ENCODE assay signal across 8 cellular contexts in the genomic region with DNA sequence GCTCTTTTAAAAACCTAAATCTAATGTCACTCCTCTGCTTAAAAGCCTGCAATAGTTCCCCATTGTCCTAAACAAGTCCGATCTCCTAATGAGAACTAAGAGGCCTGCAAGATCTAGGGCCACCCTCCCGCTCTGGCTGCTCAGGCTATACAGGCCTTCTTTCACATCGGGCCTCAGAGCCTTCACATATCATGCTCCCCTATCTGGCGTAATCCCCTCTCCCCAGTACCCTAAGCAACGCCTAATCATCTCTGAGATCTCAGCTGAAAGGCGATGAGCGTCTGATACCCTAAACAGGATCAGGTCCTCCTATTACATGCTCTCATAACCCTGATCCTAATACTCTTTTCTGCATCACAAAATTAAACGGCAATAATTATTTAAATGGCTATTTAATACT. TPM values are rescaled to one million over a fixed set of nuclear protein-coding genes. Genes with fewer than 3 reads are reported as not detected.
DNase-seq lines count a peak whose midpoint lies in the region; ATAC-seq and TF ChIP-seq lines count a peak whose summit lies in the region.

No MANE protein-coding gene starts in this region.

- no peaks in the 10 kb centered on the region for H3K27me3 Mint-ChIP-seq in T-helper 1 cell treated with Interleukin-12 subunit alpha and Interleukin-12 subunit beta and Interleukin-4 antibody, amounts not matched to agents 30 μg/mL and 1 μg/mL, for 36 hours (ENCODE audit: low read depth)
- H3K27me3 Mint-ChIP-seq in activated CD8-positive, alpha-beta T cell treated with anti-CD3 and anti-CD28 coated beads for 36 hours, result no peaks in the 10 kb centered on the region

- intact Hi-C loops in activated CD8-positive, alpha-beta T cell treated with anti-CD3 and anti-CD28 coated beads for 36 hours (cut with micrococcal nuclease), result no loop called here
- intact Hi-C loops in stomach (cut with DNase I; ENCODE audit: low total_unique reads), result no loop called here

- H3K9me3 ChIP-seq in iPS-15b (ENCODE audit: control insufficient read depth, insufficient read depth, low read length) (no peaks in the 10 kb centered on the region), stomach (no peaks in the 10 kb centered on the region)

- H3K4me3 ChIP-seq in iPS-15b (ENCODE audit: low read depth, low read length) (peak overlapping the region; percentile 96), stomach (peak overlapping the region; percentile 60 to 89 (median 76))

- TF ChIP-seq CTCF in activated CD8-positive, alpha-beta T cell treated with anti-CD3 and anti-CD28 coated beads for 36 hours (IDR thresholded peaks at IDR 0.05), result no peak
- no peak for TF ChIP-seq CTCF in stomach (IDR thresholded peaks at IDR 0.05)

- POLR2A ChIA-PET in activated CD8-positive, alpha-beta T cell treated with anti-CD3 and anti-CD28 coated beads for 36 hours (lab: Charles Lee), result no interaction called here

- no peak overlapping the region for H3K27ac Mint-ChIP-seq in T-helper 1 cell treated with Interleukin-12 subunit alpha and Interleukin-12 subunit beta and Interleukin-4 antibody, amounts not matched to agents 30 μg/mL and 1 μg/mL, for 36 hours
- no peak overlapping the region for H3K27ac Mint-ChIP-seq in activated CD8-positive, alpha-beta T cell treated with anti-CD3 and anti-CD28 coated beads for 36 hours

- peak overlapping the region; percentile 4 for H3K9ac ChIP-seq in iPS-15b (ENCODE audit: low read depth, low read length)

- WGBS in stomach, 5 donors, result 48 to 62% (median 57%) methylated on average over 8 of the region's 8 CpGs

- peak overlapping the region; percentile 91 for H3K4me3 Mint-ChIP-seq in T-helper 1 cell treated with Interleukin-12 subunit alpha and Interleukin-12 subunit beta and Interleukin-4 antibody, amounts not matched to agents 30 μg/mL and 1 μg/mL, for 36 hours
- peak overlapping the region; percentile 86 for H3K4me3 Mint-ChIP-seq in activated CD8-positive, alpha-beta T cell treated with anti-CD3 and anti-CD28 coated beads for 36 hours

- no peak for ATAC-seq in activated CD8-positive, alpha-beta T cell treated with anti-CD3 and anti-CD28 coated beads for 36 hours

- peak overlapping the region; percentile 34 to 98 (median 94) for H3K27ac ChIP-seq in stomach

- H3K4me1 ChIP-seq in iPS-15b (ENCODE audit: control insufficient read depth, insufficient read depth, low read length), result peaks cover 39% of the 10 kb centered on the region
- H3K4me1 ChIP-seq in stomach, result peaks cover 36 to 80% (median 63%) of the 10 kb centered on the region in 4 donors

- H3K27me3 ChIP-seq in iPS-15b (ENCODE audit: control insufficient read depth, insufficient read depth, low read length) (no peaks in the 10 kb centered on the region), stomach (no peaks in the 10 kb centered on the region)

- TF ChIP-seq POLR2A in stomach (IDR thresholded peaks at IDR 0.05), result no peak

- TF ChIP-seq EP300 in stomach (IDR thresholded peaks at IDR 0.05), result no peak

- CTCF ChIA-PET in activated CD8-positive, alpha-beta T cell treated with anti-CD3 and anti-CD28 coated beads for 36 hours (lab: Charles Lee), result no interaction called here

- H3K36me3 ChIP-seq in iPS-15b (ENCODE audit: control insufficient read depth, insufficient read depth, low read length) (no peaks in the 10 kb centered on the region), stomach (no peaks in the 10 kb centered on the region)

- DNase-seq in T-helper 1 cell, result no peak
- DNase-seq in activated CD8-positive, alpha-beta T cell treated with anti-CD3 and anti-CD28 coated beads for 36 hours, result no peak
- no peak for DNase-seq in stomach
- DNase-seq in GDM1 (lab: John Stamatoyannopoulos, UW), result no peak
- DNase-seq in activated CD8-positive, alpha-beta memory T cell treated with anti-CD3 and anti-CD28 coated beads, Interleukin-2, amount 50 U/mL, for 48 hours, result no peak
- DNase-seq in occipital lobe (lab: John Stamatoyannopoulos, UW), result no peak

- H3K36me3 Mint-ChIP-seq in T-helper 1 cell treated with Interleukin-12 subunit alpha and Interleukin-12 subunit beta and Interleukin-4 antibody, amounts not matched to agents 30 μg/mL and 1 μg/mL, for 36 hours (ENCODE audit: low read depth), result no peaks in the 10 kb centered on the region
- peaks cover 1% of the 10 kb centered on the region for H3K36me3 Mint-ChIP-seq in activated CD8-positive, alpha-beta T cell treated with anti-CD3 and anti-CD28 coated beads for 36 hours (ENCODE audit: low read depth)

- no peaks in the 10 kb centered on the region for H3K9me3 Mint-ChIP-seq in T-helper 1 cell treated with Interleukin-12 subunit alpha and Interleukin-12 subunit beta and Interleukin-4 antibody, amounts not matched to agents 30 μg/mL and 1 μg/mL, for 36 hours
- H3K9me3 Mint-ChIP-seq in activated CD8-positive, alpha-beta T cell treated with anti-CD3 and anti-CD28 coated beads for 36 hours, result no peaks in the 10 kb centered on the region

- H3K4me1 Mint-ChIP-seq in T-helper 1 cell treated with Interleukin-12 subunit alpha and Interleukin-12 subunit beta and Interleukin-4 antibody, amounts not matched to agents 30 μg/mL and 1 μg/mL, for 36 hours (ENCODE audit: low read depth), result peaks cover 33% of the 10 kb centered on the region
- H3K4me1 Mint-ChIP-seq in activated CD8-positive, alpha-beta T cell treated with anti-CD3 and anti-CD28 coated beads for 36 hours (ENCODE audit: low read depth), result peaks cover 66% of the 10 kb centered on the region

RNA-seq across cellular contexts. Expression of a gene that starts 1.8 kb away (rescaled TPM):
- total RNA-seq in activated CD8-positive, alpha-beta T cell treated with anti-CD3 and anti-CD28 coated beads for 36 hours, result 10 to 100 TPM in 1 of 2 experiments, 1 to 10 TPM in 1; 6.5 to 12.5 TPM
- total RNA-seq in stomach (100 to 1,000 TPM in 2 of 5 donors, 10 to 100 TPM in 3; 86.4 to 166 (median 95.1) TPM), occipital lobe (122 TPM)
- 10 to 100 TPM; 13.5 to 20.0 (median 15.5) TPM for polyA plus RNA-seq in stomach
